Comparison of ENCODE assay signal across 1 cellular context in genomic region chr18:35290070-35290735, GRCh38.
TF ChIP-seq lines count a peak whose summit lies in the region.

Gene ZSCAN30, minus strand, starts transcription at chr18:35290229. Its CDS starts 25,877 bp downstream, at chr18:35264352.

TF ChIP-seq in K562, 482 proteins besides CTCF, POLR2A, EP300 and RAD21 (continued from another document and continues in another):
- TF ChIP-seq AFF1 (IDR thresholded peaks at IDR 0.05; ENCODE audit: low read depth in 1 of 2, partially characterized antibody in 2 of 2) (peak in 1 of 2 experiments; percentile 74), HNRNPUL1 (IDR thresholded peaks at IDR 0.05; ENCODE audit: low read length) (no peak), POLR2H (tag; IDR thresholded peaks at IDR 0.05; ENCODE audit: low read depth) (peak; percentile 84), PTRF (tag; IDR thresholded peaks at IDR 0.05) (no peak), ZNF280B (CRISPR knock-in tag; IDR thresholded peaks at IDR 0.05) (no peak), POLR3A (IDR thresholded peaks at IDR 0.05; ENCODE audit: borderline replicate concordance, extremely low read depth, insufficient read depth, insufficient read length) (no peak), ZNF146 (CRISPR knock-in tag; IDR thresholded peaks at IDR 0.05; ENCODE audit: unreplicated experiment) (no peak), ZNF584 (CRISPR knock-in tag; IDR thresholded peaks at IDR 0.05; ENCODE audit: low read depth) (no peak), ZNF408 (CRISPR knock-in tag; IDR thresholded peaks at IDR 0.05; ENCODE audit: low read depth) (no peak), ZNF347 (CRISPR knock-in tag; IDR thresholded peaks at IDR 0.05; ENCODE audit: low read depth) (no peak; the same call in 1 of the 2 replicates), CHD7 (IDR thresholded peaks at IDR 0.05; ENCODE audit: low read depth, low read length) (no peak), LARP7 (IDR thresholded peaks at IDR 0.05) (0 out of 2 replicates have a peak, but pooled peaks have one; percentile 35), MCM5 (IDR thresholded peaks at IDR 0.05; ENCODE audit: low read depth) (no peak), NFE2 (IDR thresholded peaks at IDR 0.05; ENCODE audit: low read depth) (no peak), ID3 (CRISPR knock-in tag; IDR thresholded peaks at IDR 0.05) (no peak), ID3 (tag; IDR thresholded peaks at IDR 0.05) (peak; percentile 92), ZFP1 (CRISPR knock-in tag; IDR thresholded peaks at IDR 0.05) (no peak), ZFP91 (CRISPR knock-in tag; IDR thresholded peaks at IDR 0.05) (peak; percentile 27; the same call in 1 of the 2 replicates), ZNF586 (CRISPR knock-in tag; conservative IDR thresholded peaks at IDR 0.05) (no peak), POLR2G (IDR thresholded peaks at IDR 0.05; ENCODE audit: low read depth, low read length) (peak; percentile 94), FIP1L1 (IDR thresholded peaks at IDR 0.05; ENCODE audit: low read depth, low read length, poor library complexity, severe bottlenecking) (peak; percentile 38), THRA (IDR thresholded peaks at IDR 0.05) (no peak), PHTF2 (CRISPR knock-in tag; IDR thresholded peaks at IDR 0.05) (no peak), PATZ1 (CRISPR knock-in tag; IDR thresholded peaks at IDR 0.05; ENCODE audit: borderline replicate concordance) (no peak), NFXL1 (CRISPR knock-in tag; IDR thresholded peaks at IDR 0.05) (no peak), HDAC1 (IDR thresholded peaks at IDR 0.05) (peak in 1 of 2 experiments; percentile 91; a peak in 2 of 4 replicates), ZNF133 (CRISPR knock-in tag; IDR thresholded peaks at IDR 0.05) (no peak), E2F4 (CRISPR knock-in tag; IDR thresholded peaks at IDR 0.05; ENCODE audit: low read depth) (no peak), SIN3B (IDR thresholded peaks at IDR 0.05; ENCODE audit: low read depth) (peak; percentile 95), CREB1 (IDR thresholded peaks at IDR 0.05) (peak; percentile 67; the same call in 1 of the 2 replicates), CREB1 (CRISPR knock-in tag; IDR thresholded peaks at IDR 0.05) (peak; percentile 79), FOXA1 (IDR thresholded peaks at IDR 0.05; ENCODE audit: borderline replicate concordance) (no peak), ZSCAN29 (IDR thresholded peaks at IDR 0.05) (no peak)
